ENCODE assay signal across 14 cellular contexts in the genomic region with DNA sequence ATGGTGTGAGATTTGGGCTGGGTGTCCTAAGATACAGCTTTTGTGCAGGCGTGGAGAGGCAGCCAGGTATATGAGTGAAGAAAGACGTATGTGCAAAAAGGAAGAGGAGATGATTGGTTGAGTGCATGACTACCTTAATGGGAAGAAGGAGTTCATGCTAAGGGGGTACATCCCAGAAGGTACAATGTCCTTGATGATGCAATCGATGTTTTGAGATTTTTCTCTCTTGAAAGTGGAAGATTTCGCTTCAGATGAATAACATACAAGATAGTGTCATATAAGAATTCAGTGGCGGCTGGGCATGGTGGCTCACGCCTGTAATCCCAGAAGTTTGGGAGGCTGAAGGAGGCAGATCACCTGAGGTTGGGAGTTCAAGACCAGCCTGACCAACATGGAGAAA.
DNase-seq lines count a peak whose midpoint lies in the region; ATAC-seq and TF ChIP-seq lines count a peak whose summit lies in the region.
"Had no signal": no experiment of that assay in that cellular context is flagged by ENCODE, and none has a peak within 500 bp of the region (broad histone marks: within the 10 kb centered on the region; RNA-seq: fewer than 3 reads in every experiment).

No MANE protein-coding gene starts in this region.

- no peak overlapping the region for H3K18ac ChIP-seq in IMR-90 (ENCODE audit: low read depth, low read length)

- intact Hi-C loops in IMR-90 (cut with micrococcal nuclease), result no loop called here
- intact Hi-C loops in mucosa of descending colon (cut with DNase I, micrococcal nuclease), result no loop called here

- peak overlapping the region; percentile 1 for H3K27ac Mint-ChIP-seq in activated naive CD8-positive, alpha-beta T cell
- no peak overlapping the region for H3K27ac Mint-ChIP-seq in activated naive CD8-positive, alpha-beta T cell treated with anti-CD3 and anti-CD28 coated beads, Interleukin-2, amount 50 U/mL, for 24 hours
- H3K27ac Mint-ChIP-seq in central memory CD8-positive, alpha-beta T cell (ENCODE audit: low read depth), result peak overlapping the region; percentile 19
- H3K27ac Mint-ChIP-seq in progenitor cell of endocrine pancreas, result peak overlapping the region; percentile 21

- H3K27ac ChIP-seq in IMR-90 (ENCODE audit: insufficient read depth, low read length), result no peak overlapping the region
- H3K27ac ChIP-seq: BLaER1 treated with 17β-estradiol and CSF1 and Interleukin-3, amounts not matched to agents 10 nM and 100 nM had no signal

- H3K4me3 ChIP-seq in IMR-90 (ENCODE audit: insufficient read depth, low read depth, low read length) (no peak overlapping the region), mucosa of descending colon (no peak overlapping the region)
- H3K4me3 ChIP-seq: BLaER1 treated with 17β-estradiol and CSF1 and Interleukin-3, amounts not matched to agents 10 nM and 100 nM had no signal

- peaks cover 17 to 27% of the 10 kb centered on the region in 2 experiments for H3K79me1 ChIP-seq in IMR-90 (ENCODE audit: low read depth in 1 of 2, low read length in 2 of 2)

- H4K5ac ChIP-seq in IMR-90 (ENCODE audit: low read depth, low read length), result no peak overlapping the region

- H4K20me1 ChIP-seq in IMR-90 (ENCODE audit: insufficient read depth, low read length), result peaks cover 3% of the 10 kb centered on the region; the same call in 1 of the 2 replicates
- H4K20me1 ChIP-seq: BLaER1 treated with 17β-estradiol and CSF1 and Interleukin-3, amounts not matched to agents 10 nM and 100 nM had no signal

- H2AK5ac ChIP-seq in IMR-90 (ENCODE audit: low read depth, low read length), result no peak overlapping the region

- no peaks in the 10 kb centered on the region for H3K27me3 Mint-ChIP-seq in activated naive CD8-positive, alpha-beta T cell
- no peaks in the 10 kb centered on the region for H3K27me3 Mint-ChIP-seq in activated naive CD8-positive, alpha-beta T cell treated with anti-CD3 and anti-CD28 coated beads, Interleukin-2, amount 50 U/mL, for 24 hours
- no peaks in the 10 kb centered on the region for H3K27me3 Mint-ChIP-seq in central memory CD8-positive, alpha-beta T cell
- no peaks in the 10 kb centered on the region for H3K27me3 Mint-ChIP-seq in progenitor cell of endocrine pancreas
- H3K27me3 Mint-ChIP-seq: CD8-positive, alpha-beta memory T cell; IgD-negative memory B cell had no signal

- no peak overlapping the region for H3K4ac ChIP-seq in IMR-90 (ENCODE audit: low read depth, low read length)

- H3K4me1 ChIP-seq in IMR-90 (ENCODE audit: control insufficient read depth, insufficient read depth, low read length) (peaks cover 11% of the 10 kb centered on the region), mucosa of descending colon (ENCODE audit: low read depth) (no peaks in the 10 kb centered on the region)
- H3K4me1 ChIP-seq: BLaER1 treated with 17β-estradiol and CSF1 and Interleukin-3, amounts not matched to agents 10 nM and 100 nM had no signal

- no peak for TF ChIP-seq RAD21 in IMR-90 (IDR thresholded peaks at IDR 0.05; ENCODE audit: low read length)

- dilution Hi-C loops in IMR-90 (cut with HindIII; ENCODE audit: low sequenced_read_pairs, unreplicated experiment), result no loop called here

- POLR2A ChIA-PET in IMR-90 (lab: Charles Lee; ENCODE audit: unreplicated experiment), result no interaction called here

- H3K36me3 ChIP-seq in IMR-90 (ENCODE audit: control insufficient read depth, insufficient read depth, low read length) (no peaks in the 10 kb centered on the region), mucosa of descending colon (ENCODE audit: low read depth) (no peaks in the 10 kb centered on the region)

- H2BK15ac ChIP-seq in IMR-90 (ENCODE audit: low read depth, low read length), result no peak overlapping the region

- CTCF ChIA-PET in IMR-90 (lab: Yijun Ruan, JAX), result no interaction called here

- H3K9me1 ChIP-seq in IMR-90 (ENCODE audit: insufficient read depth, low read length), result peaks cover 4% of the 10 kb centered on the region

- no TSS peak for BruUV-seq in IMR-90 (replicated peaks; lab: Mats Ljungman, UMichigan)

- H3K23ac ChIP-seq in IMR-90 (ENCODE audit: low read depth, low read length), result no peak overlapping the region

- no peak overlapping the region for H3K4me2 ChIP-seq in IMR-90 (ENCODE audit: low read depth, low read length)
- H3K4me2 ChIP-seq: BLaER1 treated with 17β-estradiol and CSF1 and Interleukin-3, amounts not matched to agents 10 nM and 100 nM had no signal

- ATAC-seq in activated naive CD8-positive, alpha-beta T cell treated with anti-CD3 and anti-CD28 coated beads, Interleukin-2, amount 50 U/mL, for 24 hours, result no peak
- no peak for ATAC-seq in IMR-90 (ENCODE audit: low read depth)
- ATAC-seq in central memory CD8-positive, alpha-beta T cell (replicated peaks; ENCODE audit: extremely low read depth, poor library complexity, severe bottlenecking), result no peak
- no peak for ATAC-seq in HG03571 (IDR thresholded peaks at IDR 0.05; ENCODE audit: unreplicated experiment)
- ATAC-seq in mucosa of descending colon, result no peak
- ATAC-seq: HCT116 had no signal

- H2BK120ac ChIP-seq in IMR-90 (ENCODE audit: low read depth, low read length), result no peak overlapping the region

- H2BK20ac ChIP-seq in IMR-90 (ENCODE audit: low read depth, low read length), result no peak overlapping the region

- DNase-seq in activated naive CD8-positive, alpha-beta T cell treated with anti-CD3 and anti-CD28 coated beads, Interleukin-2, amount 50 U/mL, for 24 hours, result no peak
- no peak for DNase-seq in IMR-90
- DNase-seq in central memory CD8-positive, alpha-beta T cell (ENCODE audit: low spot score in 2 of 2), result no peak
- no peak for DNase-seq in progenitor cell of endocrine pancreas (ENCODE audit: low spot score, unreplicated experiment)
- DNase-seq in mucosa of gallbladder (ENCODE audit: low spot score), result no peak
- no peak for DNase-seq in mucosa of descending colon
- DNase-seq: 8988T; CD8-positive, alpha-beta memory T cell; DMS 273 treated with DMSO at 0.1 percent for 48 hours had no signal

- no peak overlapping the region for H3K9ac ChIP-seq in IMR-90 (ENCODE audit: low read depth, low read length)
- H3K9ac ChIP-seq: BLaER1 treated with 17β-estradiol and CSF1 and Interleukin-3, amounts not matched to agents 10 nM and 100 nM had no signal

- H3K27me3 ChIP-seq in IMR-90 (ENCODE audit: control insufficient read depth, insufficient read depth, low read length), result no peaks in the 10 kb centered on the region
- H3K27me3 ChIP-seq: BLaER1 treated with 17β-estradiol and CSF1 and Interleukin-3, amounts not matched to agents 10 nM and 100 nM had no signal

- WGBS in IMR-90 (ENCODE audit: extremely low coverage in 2 of 2, insufficient read length in 1 of 2), 2 experiments, result 100% methylated on average over 1 of the region's 6 CpGs; no CpG with 5 or more reads in 1 of the 2 experiments

- no peak for TF ChIP-seq CTCF in IMR-90 (conservative IDR thresholded peaks at IDR 0.05; ENCODE audit: low read depth, low read length)
- no peak for TF ChIP-seq CTCF in progenitor cell of endocrine pancreas (IDR thresholded peaks at IDR 0.05; ENCODE audit: unreplicated experiment)
- no peak for TF ChIP-seq CTCF in mucosa of descending colon (IDR thresholded peaks at IDR 0.05)

- no peak overlapping the region for H3K56ac ChIP-seq in IMR-90 (ENCODE audit: extremely low read depth, insufficient read depth, low read length)

- no peak overlapping the region for H4K8ac ChIP-seq in IMR-90 (ENCODE audit: low read depth in 2 of 2, low read length in 2 of 2)

- no peak overlapping the region for H2AFZ ChIP-seq in IMR-90 (replicated peaks; ENCODE audit: low read length, poor library complexity)

- H3K36me3 Mint-ChIP-seq in activated naive CD8-positive, alpha-beta T cell, result peaks cover 34% of the 10 kb centered on the region
- H3K36me3 Mint-ChIP-seq in activated naive CD8-positive, alpha-beta T cell treated with anti-CD3 and anti-CD28 coated beads, Interleukin-2, amount 50 U/mL, for 24 hours (ENCODE audit: low read depth), result peaks cover 44% of the 10 kb centered on the region
- peaks cover 34% of the 10 kb centered on the region for H3K36me3 Mint-ChIP-seq in central memory CD8-positive, alpha-beta T cell (ENCODE audit: insufficient read depth)
- H3K36me3 Mint-ChIP-seq in progenitor cell of endocrine pancreas (ENCODE audit: insufficient read depth), result peaks cover 14% of the 10 kb centered on the region

- no peak overlapping the region for H4K91ac ChIP-seq in IMR-90 (ENCODE audit: insufficient read depth, low read depth, low read length)

- no peak overlapping the region for H3K4me3 Mint-ChIP-seq in activated naive CD8-positive, alpha-beta T cell
- H3K4me3 Mint-ChIP-seq in activated naive CD8-positive, alpha-beta T cell treated with anti-CD3 and anti-CD28 coated beads, Interleukin-2, amount 50 U/mL, for 24 hours, result no peak overlapping the region
- H3K4me3 Mint-ChIP-seq in central memory CD8-positive, alpha-beta T cell, result no peak overlapping the region
- no peak overlapping the region for H3K4me3 Mint-ChIP-seq in progenitor cell of endocrine pancreas (ENCODE audit: low read depth)
- H3K4me3 Mint-ChIP-seq: CD8-positive, alpha-beta memory T cell; IgD-negative memory B cell had no signal

- peaks cover 38% of the 10 kb centered on the region for H3K4me1 Mint-ChIP-seq in activated naive CD8-positive, alpha-beta T cell (ENCODE audit: low read depth)
- peaks cover 14% of the 10 kb centered on the region for H3K4me1 Mint-ChIP-seq in activated naive CD8-positive, alpha-beta T cell treated with anti-CD3 and anti-CD28 coated beads, Interleukin-2, amount 50 U/mL, for 24 hours
- H3K4me1 Mint-ChIP-seq in central memory CD8-positive, alpha-beta T cell, result peaks cover 33% of the 10 kb centered on the region
- H3K4me1 Mint-ChIP-seq in progenitor cell of endocrine pancreas (ENCODE audit: low read depth), result peaks cover 12% of the 10 kb centered on the region

- H2AK9ac ChIP-seq in IMR-90 (replicated peaks; ENCODE audit: low read depth, low read length, poor library complexity), result no peak overlapping the region

- H3K9me3 ChIP-seq in IMR-90 (ENCODE audit: control insufficient read depth, insufficient read depth, low read length) (no peaks in the 10 kb centered on the region), mucosa of descending colon (no peaks in the 10 kb centered on the region)
- H3K9me3 ChIP-seq: BLaER1 treated with 17β-estradiol and CSF1 and Interleukin-3, amounts not matched to agents 10 nM and 100 nM had no signal

- H3K14ac ChIP-seq in IMR-90 (replicated peaks; ENCODE audit: low read depth, low read length), result no peak overlapping the region

- H2BK5ac ChIP-seq in IMR-90 (ENCODE audit: low read depth, low read length, poor library complexity, severe bottlenecking), result no peak overlapping the region

- in situ Hi-C loops in IMR-90 (cut with MboI; ENCODE audit: low sequenced_read_pairs), result no loop called here

- no peak for TF ChIP-seq POLR2A in IMR-90 (IDR thresholded peaks at IDR 0.05; ENCODE audit: low read depth, low read length)

- peaks cover 11% of the 10 kb centered on the region for H3K9me3 Mint-ChIP-seq in activated naive CD8-positive, alpha-beta T cell (ENCODE audit: low read depth)
- no peaks in the 10 kb centered on the region for H3K9me3 Mint-ChIP-seq in activated naive CD8-positive, alpha-beta T cell treated with anti-CD3 and anti-CD28 coated beads, Interleukin-2, amount 50 U/mL, for 24 hours
- no peaks in the 10 kb centered on the region for H3K9me3 Mint-ChIP-seq in central memory CD8-positive, alpha-beta T cell
- no peaks in the 10 kb centered on the region for H3K9me3 Mint-ChIP-seq in progenitor cell of endocrine pancreas (ENCODE audit: low read depth)
- H3K9me3 Mint-ChIP-seq: CD8-positive, alpha-beta memory T cell had no signal

TF ChIP-seq in IMR-90, 13 proteins besides CTCF, POLR2A, EP300 and RAD21 (continues in another document):
- TF ChIP-seq CEBPB (IDR thresholded peaks at IDR 0.05; ENCODE audit: low read depth, low read length), result peak; percentile 77
